Comparison of ENCODE assay signal across 27 cellular contexts in genomic region chr1:66197785-66198184, GRCh38.
DNase-seq lines count a peak whose midpoint lies in the region; ATAC-seq, FAIRE-seq and TF ChIP-seq lines count a peak whose summit lies in the region.
"Had no signal": no experiment of that assay in that cellular context is flagged by ENCODE, and none has a peak within 500 bp of the region (broad histone marks: within the 10 kb centered on the region; RNA-seq: fewer than 3 reads in every experiment).

No MANE protein-coding gene starts in this region.

- no peak for TF ChIP-seq RAD21 in HepG2 (CRISPR knock-in tag; IDR thresholded peaks at IDR 0.05)

- CTCF ChIA-PET in HepG2 (lab: Yijun Ruan, JAX; ENCODE audit: low intra/inter-chr PET ratio, low total read pairs), result no interaction called here

- intact Hi-C loops in HepG2 (cut with micrococcal nuclease; ENCODE audit: unreplicated experiment), result no loop called here
- intact Hi-C loops in right lobe of liver (cut with DNase I), result no loop called here
- intact Hi-C loops in stomach (cut with DNase I; ENCODE audit: low total_unique reads), result no loop called here

- H2AFZ ChIP-seq in HepG2 (ENCODE audit: low read length), result no peak overlapping the region

- H3K79me2 ChIP-seq in HepG2 (ENCODE audit: insufficient read depth, low read length), result no peaks in the 10 kb centered on the region

- no peak for FAIRE-seq in HepG2 (lab: Jason Lieb, UNC)
- FAIRE-seq: GM12892, H54 had no signal

- TF ChIP-seq CTCF in HepG2 (CRISPR knock-in tag; IDR thresholded peaks at IDR 0.05), result no peak
- no peak for TF ChIP-seq CTCF in right lobe of liver (IDR thresholded peaks at IDR 0.05)
- no peak for TF ChIP-seq CTCF in choroid plexus epithelial cell (conservative IDR thresholded peaks at IDR 0.05; ENCODE audit: low read depth, low read length)
- TF ChIP-seq CTCF in stomach (IDR thresholded peaks at IDR 0.05), result no peak

- no peaks in the 10 kb centered on the region for H4K20me1 ChIP-seq in HepG2 (ENCODE audit: insufficient read depth, low read length)

- BruUV-seq in HepG2 (replicated peaks; lab: Mats Ljungman, UMichigan), result no TSS peak

- no peak overlapping the region for H3K4me2 ChIP-seq in HepG2 (ENCODE audit: low read depth, low read length)

- no peaks in the 10 kb centered on the region for H3K27me3 Mint-ChIP-seq in T-helper 17 cell
- H3K27me3 Mint-ChIP-seq: activated naive CD4-positive, alpha-beta T cell treated with anti-CD3 and anti-CD28 coated beads, Interleukin-2, amount 50 U/mL, for 24 hours; stimulated activated memory B cell treated with anti-CD40 and anti-IgM and Interleukin-4, amounts not matched to agents 10 μg/mL and 1 μg/mL and 100 μg/mL, for 72 hours had no signal

- TF ChIP-seq POLR2A in HepG2 (IDR thresholded peaks at IDR 0.05; ENCODE audit: insufficient read depth in 1 of 2, low read depth in 2 of 2, low read length in 2 of 2), result no peak
- TF ChIP-seq POLR2A in right lobe of liver (IDR thresholded peaks at IDR 0.05), result no peak
- no peak for TF ChIP-seq POLR2A in stomach (IDR thresholded peaks at IDR 0.05)

- H3K9me3 ChIP-seq in HepG2 (ENCODE audit: low read length) (peaks cover 5% of the 10 kb centered on the region; the same call in 1 of the 2 replicates), right lobe of liver (no peaks in the 10 kb centered on the region), stomach (no peaks in the 10 kb centered on the region), T-helper 17 cell (ENCODE audit: control insufficient read depth, low read length, poor library complexity, severe bottlenecking) (no peaks in the 10 kb centered on the region)
- H3K9me3 ChIP-seq: BE2C, right atrium auricular region, thoracic aorta had no signal

- no peaks in the 10 kb centered on the region for H3K4me1 Mint-ChIP-seq in T-helper 17 cell
- H3K4me1 Mint-ChIP-seq: activated naive CD4-positive, alpha-beta T cell treated with anti-CD3 and anti-CD28 coated beads, Interleukin-2, amount 50 U/mL, for 24 hours; central memory CD8-positive, alpha-beta T cell; natural killer cell; stimulated activated memory B cell treated with anti-CD40 and anti-IgM and Interleukin-4, amounts not matched to agents 10 μg/mL and 1 μg/mL and 100 μg/mL, for 72 hours had no signal

- no peak overlapping the region for H3K27ac Mint-ChIP-seq in T-helper 17 cell
- H3K27ac Mint-ChIP-seq: activated naive CD4-positive, alpha-beta T cell treated with anti-CD3 and anti-CD28 coated beads, Interleukin-2, amount 50 U/mL, for 24 hours; activated T-helper 1 cell treated with anti-CD3 and anti-CD28 coated beads, Interleukin-12 subunit alpha, Interleukin-12 subunit beta, Interleukin-2, Interleukin-4 antibody, amounts not matched to agents 30 ng/mL and 10 ng/mL and 1 ng/mL, durations not matched to agents 14 hours and 24 hours and 36 hours; natural killer cell; stimulated activated memory B cell treated with anti-CD40 and anti-IgM and Interleukin-4, amounts not matched to agents 10 μg/mL and 1 μg/mL and 100 μg/mL, for 72 hours had no signal

- H3K4me3 ChIP-seq in HepG2 (replicated peaks in 1 of 3; ENCODE audit: insufficient read depth in 1 of 3, low read depth in 2 of 3, low read length in 3 of 3), result no peak overlapping the region
- no peak overlapping the region for H3K4me3 ChIP-seq in right lobe of liver
- no peak overlapping the region for H3K4me3 ChIP-seq in choroid plexus epithelial cell (ENCODE audit: low read depth, low read length)
- H3K4me3 ChIP-seq in stomach, result no peak overlapping the region
- H3K4me3 ChIP-seq: right atrium auricular region, thoracic aorta had no signal

- H3K27me3 ChIP-seq in HepG2 (ENCODE audit: control insufficient read depth in 1 of 2, insufficient read depth in 2 of 2, low read length in 2 of 2) (no peaks in the 10 kb centered on the region), right lobe of liver (no peaks in the 10 kb centered on the region), stomach (no peaks in the 10 kb centered on the region)
- H3K27me3 ChIP-seq: BE2C, right atrium auricular region had no signal

- DNase-seq in HepG2 (ENCODE audit: low spot score) (no peak), right lobe of liver (no peak), choroid plexus epithelial cell (ENCODE audit: low read depth) (peak; percentile 43), midbrain (lab: John Stamatoyannopoulos, UW) (peak; percentile 77), HPDE6-E6E7 (ENCODE audit: extremely low spot score) (no peak), stomach (no peak), D341Med (ENCODE audit: low spot score) (no peak), T-helper 17 cell (no peak)
- DNase-seq: 8988T; activated CD4-positive, alpha-beta T cell treated with anti-CD3 and anti-CD28 coated beads, Interleukin-2, amount 50 U/mL, for 1 hour; BE2C; DND-41; left colon; natural killer cell; NCI-H187 treated with DMSO at 0.1 percent for 48 hours; NCI-H2227 treated with DMSO at 0.1 percent for 48 hours; NCI-H774; stimulated activated CD4-positive, alpha-beta T cell treated with anti-CD3 and anti-CD28 coated beads, Interleukin-4, amount 100 ng/mL, for 1 hour had no signal

- H3K36me3 ChIP-seq in HepG2 (replicated peaks in 1 of 2; ENCODE audit: control insufficient read depth in 1 of 2, insufficient read depth in 2 of 2, low read length in 2 of 2) (no peaks in the 10 kb centered on the region), right lobe of liver (no peaks in the 10 kb centered on the region), stomach (no peaks in the 10 kb centered on the region)
- H3K36me3 ChIP-seq: BE2C, right atrium auricular region, thoracic aorta had no signal

- H3K27ac ChIP-seq in HepG2 (ENCODE audit: extremely low read length, insufficient read depth, low read length) (no peak overlapping the region), right lobe of liver (no peak overlapping the region), stomach (no peak overlapping the region)
- H3K27ac ChIP-seq: right atrium auricular region, RWPE1, thoracic aorta had no signal

- no peak for TF ChIP-seq EP300 in HepG2 (IDR thresholded peaks at IDR 0.05; ENCODE audit: low read depth in 2 of 2, low read length in 2 of 2)
- no peak for TF ChIP-seq EP300 in HepG2 (CRISPR knock-in tag; IDR thresholded peaks at IDR 0.05; ENCODE audit: borderline replicate concordance)
- TF ChIP-seq EP300 in stomach (IDR thresholded peaks at IDR 0.05), result no peak

- H3K9ac ChIP-seq in HepG2 (ENCODE audit: insufficient read depth, low read depth, low read length), result no peak overlapping the region

- no peaks in the 10 kb centered on the region for H3K36me3 Mint-ChIP-seq in T-helper 17 cell (ENCODE audit: low read depth)
- H3K36me3 Mint-ChIP-seq: activated naive CD4-positive, alpha-beta T cell treated with anti-CD3 and anti-CD28 coated beads, Interleukin-2, amount 50 U/mL, for 24 hours; natural killer cell; stimulated activated memory B cell treated with anti-CD40 and anti-IgM and Interleukin-4, amounts not matched to agents 10 μg/mL and 1 μg/mL and 100 μg/mL, for 72 hours had no signal

- no peak for ATAC-seq in HepG2
- no peak for ATAC-seq in right lobe of liver
- ATAC-seq in T-helper 17 cell, result no peak
- ATAC-seq: left colon; natural killer cell; stimulated activated memory B cell treated with anti-CD40 and anti-IgM and Interleukin-4, amounts not matched to agents 10 μg/mL and 1 μg/mL and 100 μg/mL, for 72 hours had no signal

- H3K4me3 Mint-ChIP-seq in T-helper 17 cell, result no peak overlapping the region
- H3K4me3 Mint-ChIP-seq: activated naive CD4-positive, alpha-beta T cell treated with anti-CD3 and anti-CD28 coated beads, Interleukin-2, amount 50 U/mL, for 24 hours; activated T-helper 1 cell treated with anti-CD3 and anti-CD28 coated beads, Interleukin-12 subunit alpha, Interleukin-12 subunit beta, Interleukin-2, Interleukin-4 antibody, amounts not matched to agents 30 ng/mL and 10 ng/mL and 1 ng/mL, durations not matched to agents 14 hours and 24 hours and 36 hours; central memory CD8-positive, alpha-beta T cell; natural killer cell; stimulated activated memory B cell treated with anti-CD40 and anti-IgM and Interleukin-4, amounts not matched to agents 10 μg/mL and 1 μg/mL and 100 μg/mL, for 72 hours had no signal

- H3K4me1 ChIP-seq in HepG2 (ENCODE audit: insufficient read depth, low read length) (no peaks in the 10 kb centered on the region), right lobe of liver (no peaks in the 10 kb centered on the region), stomach (peaks cover 0 to 17% (median 11%) of the 10 kb centered on the region in 4 donors)
- H3K4me1 ChIP-seq: BE2C, right atrium auricular region had no signal

- in situ Hi-C loops in HepG2 (cut with HindIII; ENCODE audit: extremely low pct_ligation_motif_present, low pct_unique_long_range_greater_than_20kb), result no loop called here

- POLR2A ChIA-PET in HepG2 (lab: Yijun Ruan, JAX), result no interaction called here

- 6% methylated on average over 1 of the region's 1 CpG for WGBS in HepG2 (ENCODE audit: low lambda C conversion rate)
- WGBS in right lobe of liver (ENCODE audit: insufficient coverage, low coverage, low lambda C conversion rate, missing lambda C conversion rate), result 90% methylated on average over 1 of the region's 1 CpG
- WGBS in stomach, 5 donors, result 23 to 52% (median 31%) methylated on average over 1 of the region's 1 CpG

TF ChIP-seq in HepG2, 621 proteins besides CTCF, POLR2A, EP300 and RAD21:
- TF ChIP-seq RBM39 (IDR thresholded peaks at IDR 0.05; ENCODE audit: low read depth, low read length, poor library complexity, severe bottlenecking) (no peak), RBFOX2 (IDR thresholded peaks at IDR 0.05; ENCODE audit: low read depth, low read length) (no peak), MAFF (IDR thresholded peaks at IDR 0.05; ENCODE audit: low read depth, low read length) (peak; percentile 41; the same call in 1 of the 2 replicates), MAFK (conservative IDR thresholded peaks at IDR 0.05 in 1 of 2, IDR thresholded peaks at IDR 0.05 in 1 of 2; ENCODE audit: low read length in 2 of 2) (peak in 1 of 2 experiments; percentile 45; a peak in 2 of 4 replicates)

Comparison
In these comparisons a context has a peak if more than half of its experiments do, and no peak if none do; other contexts are left out.
1. DNase-seq: peak in choroid plexus epithelial cell (single experiment) and midbrain (single experiment); none in HepG2 (single experiment), right lobe of liver (0 of 3), HPDE6-E6E7 (single experiment), stomach (single experiment), D341Med (single experiment) and T-helper 17 cell (0 of 3).